In genomic region chr9:129136446-129137049, GRCh38 we compare ENCODE assay signal across 3 cellular contexts.
TF ChIP-seq lines count a peak whose summit lies in the region.

No MANE protein-coding gene starts in this region.

TF ChIP-seq in liver, 16 proteins besides CTCF, POLR2A, EP300 and RAD21:
- no peak for TF ChIP-seq ATF3 (IDR thresholded peaks at IDR 0.05)
- TF ChIP-seq JUND (IDR thresholded peaks at IDR 0.05): no peak
- no peak for TF ChIP-seq YY1 (IDR thresholded peaks at IDR 0.05)
- no peak for TF ChIP-seq TAF1 (conservative IDR thresholded peaks at IDR 0.05)
- no peak for TF ChIP-seq MAX (IDR thresholded peaks at IDR 0.05)
- TF ChIP-seq FOXA2 (IDR thresholded peaks at IDR 0.05): no peak
- TF ChIP-seq GABPA (IDR thresholded peaks at IDR 0.05 in 1 of 2, conservative IDR thresholded peaks at IDR 0.05 in 1 of 2): no peak

TF ChIP-seq in HepG2, 621 proteins besides CTCF, POLR2A, EP300 and RAD21 (continues in another document):
- TF ChIP-seq AHDC1 (CRISPR knock-in tag; IDR thresholded peaks at IDR 0.05; ENCODE audit: borderline replicate concordance) (no peak), YEATS4 (CRISPR knock-in tag; IDR thresholded peaks at IDR 0.05; ENCODE audit: borderline replicate concordance) (no peak), STAG1 (CRISPR knock-in tag; IDR thresholded peaks at IDR 0.05) (no peak), ARID4A (CRISPR knock-in tag; IDR thresholded peaks at IDR 0.05; ENCODE audit: borderline replicate concordance) (no peak), SMAD9 (CRISPR knock-in tag; IDR thresholded peaks at IDR 0.05) (no peak), POGZ (CRISPR knock-in tag; IDR thresholded peaks at IDR 0.05) (no peak), CCAR2 (optimal IDR thresholded peaks at IDR 0.05; ENCODE audit: low read depth, low read length) (no peak), ZNF337 (CRISPR knock-in tag; IDR thresholded peaks at IDR 0.05; ENCODE audit: borderline replicate concordance, low read depth) (no peak), CBX2 (IDR thresholded peaks at IDR 0.05; ENCODE audit: low read depth, low read length) (no peak), CBX2 (CRISPR knock-in tag; IDR thresholded peaks at IDR 0.05; ENCODE audit: low read depth) (no peak), NFE2L1 (CRISPR knock-in tag; IDR thresholded peaks at IDR 0.05; ENCODE audit: borderline replicate concordance) (no peak), ZC3H13 (CRISPR knock-in tag; IDR thresholded peaks at IDR 0.05) (no peak), PBX3 (CRISPR knock-in tag; IDR thresholded peaks at IDR 0.05; ENCODE audit: borderline replicate concordance) (no peak)

TF ChIP-seq in SK-N-SH, 30 proteins besides CTCF, POLR2A, EP300 and RAD21:
- TF ChIP-seq NFIC (IDR thresholded peaks at IDR 0.05; ENCODE audit: borderline replicate concordance): no peak
- TF ChIP-seq CHD2 (IDR thresholded peaks at IDR 0.05; ENCODE audit: low read length, partially characterized antibody): no peak
- TF ChIP-seq TEAD4 (IDR thresholded peaks at IDR 0.05; ENCODE audit: borderline replicate concordance, insufficient read depth): no peak
- no peak for TF ChIP-seq SMC3 (IDR thresholded peaks at IDR 0.05; ENCODE audit: low read depth, low read length)
- no peak for TF ChIP-seq REST (IDR thresholded peaks at IDR 0.05; ENCODE audit: low read depth, low read length)
- no peak for TF ChIP-seq TAF1 (IDR thresholded peaks at IDR 0.05; ENCODE audit: borderline replicate concordance, low read depth, low read length)
- TF ChIP-seq GABPA (IDR thresholded peaks at IDR 0.05; ENCODE audit: low read depth): no peak
- no peak for TF ChIP-seq RCOR1 (IDR thresholded peaks at IDR 0.05; ENCODE audit: low read length)
- no peak for TF ChIP-seq JUND (IDR thresholded peaks at IDR 0.05)
- TF ChIP-seq SIN3A (IDR thresholded peaks at IDR 0.05; ENCODE audit: borderline replicate concordance, low read depth, low read length): no peak
- no peak for TF ChIP-seq RFX5 (IDR thresholded peaks at IDR 0.05; ENCODE audit: low read length)
- TF ChIP-seq RXRA (IDR thresholded peaks at IDR 0.05; ENCODE audit: borderline replicate concordance, low read depth): no peak
- TF ChIP-seq IRF3 (IDR thresholded peaks at IDR 0.05; ENCODE audit: low read depth, low read length): no peak
- TF ChIP-seq TCF12 (IDR thresholded peaks at IDR 0.05): no peak
- no peak for TF ChIP-seq FOXM1 (IDR thresholded peaks at IDR 0.05; ENCODE audit: low read depth)
- TF ChIP-seq POLR2AphosphoS5 (IDR thresholded peaks at IDR 0.05; ENCODE audit: low read depth, low read length): no peak
- no peak for TF ChIP-seq YY1 (IDR thresholded peaks at IDR 0.05; ENCODE audit: low read depth)
- no peak for TF ChIP-seq FOXJ3 (CRISPR knock-in tag; IDR thresholded peaks at IDR 0.05)
- no peak for TF ChIP-seq NRF1 (IDR thresholded peaks at IDR 0.05; ENCODE audit: low read depth, low read length)
